8 cellular contexts compared by ENCODE assay signal in the genomic region with DNA sequence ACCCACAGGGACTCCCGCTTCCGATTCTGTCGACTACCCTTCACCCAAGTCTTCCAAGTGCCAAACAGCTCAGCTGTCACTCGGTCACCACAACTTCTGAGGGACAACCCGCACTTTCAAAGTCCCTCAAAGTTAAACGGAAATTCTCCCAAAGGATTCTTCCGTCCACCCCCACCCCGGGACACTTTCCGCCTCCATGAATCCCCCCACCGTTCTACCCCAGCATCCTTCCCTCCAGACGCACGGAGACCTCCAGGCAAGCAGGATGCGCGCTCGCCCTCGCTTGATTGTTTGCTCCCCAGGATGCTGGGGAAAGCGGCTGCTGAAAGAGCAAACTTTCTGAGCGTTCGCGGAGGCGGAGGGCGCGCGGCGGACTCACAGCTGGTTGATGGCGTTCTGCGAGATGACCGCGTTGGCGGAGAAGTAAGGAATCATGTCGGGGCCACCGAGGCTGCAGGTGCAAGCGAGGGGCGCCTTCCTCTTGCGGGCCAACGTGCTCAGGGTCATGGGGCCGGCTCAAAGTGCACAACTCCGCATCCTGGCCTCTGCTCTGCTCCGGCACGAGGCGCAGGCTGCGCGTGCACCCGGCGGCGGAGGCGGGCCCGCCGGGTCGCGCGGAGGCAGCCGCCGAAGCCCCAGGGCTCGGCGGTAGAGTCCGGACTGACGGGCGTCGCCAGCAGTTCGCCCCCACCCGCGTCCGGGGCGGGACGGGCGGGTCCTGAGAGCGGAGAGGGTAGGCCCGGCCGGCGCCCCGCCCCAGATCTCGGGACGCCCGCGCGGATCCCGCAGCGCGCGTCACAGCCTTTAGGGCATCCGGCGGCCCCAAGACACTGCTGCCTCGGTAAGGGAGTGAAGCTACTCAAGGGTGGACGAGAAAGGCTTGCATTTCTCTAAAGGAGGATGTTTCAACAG.
DNase-seq lines count a peak whose midpoint lies in the region; ATAC-seq and TF ChIP-seq lines count a peak whose summit lies in the region.

No MANE protein-coding gene starts in this region.

- DNase-seq in AG04449 (ENCODE audit: low read depth, low spot score) = no peak
- peak; percentile 96 for DNase-seq in activated T-cell treated with anti-CD3 and anti-CD28 coated beads for 48 hours (ENCODE audit: low read depth)
- peak; percentile 81 to 82 for DNase-seq in erythroblast (lab: John Stamatoyannopoulos, UW)
- peak; percentile 93 for DNase-seq in stimulated activated CD8-positive, alpha-beta memory T cell treated with anti-CD3 and anti-CD28 coated beads, Interleukin-4, amount 100 ng/mL, for 24 hours (ENCODE audit: low read depth)

- H3K9ac ChIP-seq in OCI-LY3 (ENCODE audit: low read length) = peak overlapping the region; percentile 67
- H3K9ac ChIP-seq in mucosa of rectum (ENCODE audit: low read depth in 1 of 2, low read length in 2 of 2) = peak overlapping the region; percentile 72 to 77

- TF ChIP-seq CTCF in AG04449 (IDR thresholded peaks at IDR 0.05; ENCODE audit: insufficient read depth, low read length, missing control alignments) (no peak), OCI-LY3 (IDR thresholded peaks at IDR 0.05; ENCODE audit: low read depth, low read length) (no peak)

- ATAC-seq in GM19035 (IDR thresholded peaks at IDR 0.05; ENCODE audit: unreplicated experiment) = peak; percentile 79
- peak; percentile 86 for ATAC-seq in HG03342 (IDR thresholded peaks at IDR 0.05; ENCODE audit: unreplicated experiment)

- H3K79me2 ChIP-seq in OCI-LY3 (ENCODE audit: low read length) = no peaks in the 10 kb centered on the region

- peaks cover 7% of the 10 kb centered on the region for H3K27me3 ChIP-seq in OCI-LY3 (ENCODE audit: low read depth, low read length)
- no peaks in the 10 kb centered on the region for H3K27me3 ChIP-seq in mucosa of rectum (ENCODE audit: control insufficient read depth in 2 of 2, insufficient read depth in 2 of 2, low read length in 2 of 2)

- H3K36me3 ChIP-seq in OCI-LY3 (replicated peaks; ENCODE audit: low read depth, low read length) (no peaks in the 10 kb centered on the region), mucosa of rectum (ENCODE audit: control insufficient read depth in 2 of 2, insufficient read depth in 2 of 2, low read length in 2 of 2) (no peaks in the 10 kb centered on the region)

- POLR2A ChIA-PET in AG04449 (lab: Yijun Ruan, JAX) = interaction anchor here (0.6 kb wide), 1 partner anchor 10 kb away, joined by 4 read pairs; no protein-coding TSS in a partner anchor

- H2AFZ ChIP-seq in OCI-LY3 (ENCODE audit: low read depth, low read length) = peak overlapping the region; percentile 67; the same call in 1 of the 2 replicates

- peak overlapping the region; percentile 95 for H3K4me2 ChIP-seq in OCI-LY3 (ENCODE audit: low read length)

- H3K4me1 ChIP-seq in OCI-LY3 (ENCODE audit: low read length) (peaks cover 7% of the 10 kb centered on the region), mucosa of rectum (ENCODE audit: control insufficient read depth in 2 of 2, insufficient read depth in 2 of 2, low read length in 2 of 2) (peaks cover 0 to 2% of the 10 kb centered on the region in 2 donors)

- peaks cover 10% of the 10 kb centered on the region; the same call in 1 of the 2 replicates for H4K20me1 ChIP-seq in OCI-LY3 (ENCODE audit: insufficient read depth, low read length)

- CTCF ChIA-PET in AG04449 (lab: Yijun Ruan, JAX) = interaction anchor here (0.9 to 3.3 kb wide), 7 partner anchors 16 to 170 kb away, joined by 4 to 24 read pairs (median 5); no protein-coding TSS in a partner anchor

- no peaks in the 10 kb centered on the region for H3K9me3 ChIP-seq in OCI-LY3 (ENCODE audit: insufficient read depth, low read length)
- no peaks in the 10 kb centered on the region for H3K9me3 ChIP-seq in mucosa of rectum (ENCODE audit: control insufficient read depth in 2 of 2, low read length in 2 of 2)

- H3K4me3 ChIP-seq in AG04449 (ENCODE audit: low read depth, low read length) (peak overlapping the region; percentile 72), OCI-LY3 (ENCODE audit: low read length) (peak overlapping the region; percentile 94), mucosa of rectum (ENCODE audit: low read length in 2 of 2) (peak overlapping the region; percentile 78 to 81)

- TF ChIP-seq POLR2A in erythroblast (IDR thresholded peaks at IDR 0.05; ENCODE audit: low read length) = no peak

- H3K27ac ChIP-seq in OCI-LY3 (ENCODE audit: low read length) (peak overlapping the region; percentile 9; the same call in 1 of the 2 replicates), mucosa of rectum (ENCODE audit: low read depth in 2 of 2, low read length in 2 of 2) (peak overlapping the region; percentile 74 to 84)
